In the genomic region with DNA sequence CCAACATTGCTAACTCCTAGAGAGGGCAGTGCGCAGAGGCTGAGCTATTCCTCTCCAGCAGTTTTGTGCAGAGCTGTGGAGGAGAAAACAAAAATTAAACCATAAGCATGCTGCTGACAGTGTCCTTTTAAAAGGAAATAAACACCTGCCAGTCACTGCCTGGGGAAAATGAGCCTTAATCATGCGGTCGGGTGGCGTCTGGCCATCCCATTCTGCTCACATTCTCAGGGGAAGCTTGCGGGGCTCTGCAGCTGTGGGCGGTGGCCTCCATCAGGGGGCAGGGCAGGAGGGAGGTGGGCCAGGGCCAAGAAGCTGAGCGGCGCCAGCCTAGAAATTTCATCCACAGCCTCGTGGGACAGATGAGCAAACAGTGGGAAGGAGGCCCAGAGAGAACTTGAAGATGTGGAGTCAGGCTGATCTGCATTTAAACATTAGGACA, we compare ENCODE assay signal across 8 cellular contexts.
DNase-seq lines count a peak whose midpoint lies in the region; ATAC-seq and TF ChIP-seq lines count a peak whose summit lies in the region.

No MANE protein-coding gene starts in this region.

- POLR2A ChIA-PET in MCF 10A (lab: Yijun Ruan, JAX) = no interaction called here

- TF ChIP-seq CTCF in breast epithelium (IDR thresholded peaks at IDR 0.05) (no peak), MCF 10A (IDR thresholded peaks at IDR 0.05; ENCODE audit: unreplicated experiment) (no peak), colonic mucosa (IDR thresholded peaks at IDR 0.05) (no peak), lung (IDR thresholded peaks at IDR 0.05; ENCODE audit: control extremely low read depth, extremely low read depth) (no peak)

- DNase-seq in breast epithelium (ENCODE audit: low spot score in 2 of 2) (peak; percentile 33 to 55), MCF 10A (ENCODE audit: unreplicated experiment) (no peak), colonic mucosa (peak; percentile 49), lung (ENCODE audit: low spot score) (peak; percentile 53), cerebellum (ENCODE audit: low spot score) (no peak)
- no peak for DNase-seq in activated CD4-positive, CD25-positive, alpha-beta regulatory T cell (lab: John Stamatoyannopoulos, UW)
- DNase-seq in activated naive CD8-positive, alpha-beta T cell treated with anti-CD3 and anti-CD28 coated beads, Interleukin-2, amount 50 U/mL, for 24 hours = no peak

- no peaks in the 10 kb centered on the region for H3K27me3 ChIP-seq in breast epithelium
- no peaks in the 10 kb centered on the region for H3K27me3 ChIP-seq in colonic mucosa
- H3K27me3 ChIP-seq in lung (ENCODE audit: control insufficient read depth, insufficient read depth) = no peaks in the 10 kb centered on the region

- H3K4me3 Mint-ChIP-seq in MCF 10A (ENCODE audit: unreplicated experiment) = no peak overlapping the region
- no peak overlapping the region for H3K4me3 Mint-ChIP-seq in activated naive CD8-positive, alpha-beta T cell treated with anti-CD3 and anti-CD28 coated beads, Interleukin-2, amount 50 U/mL, for 24 hours

- TF ChIP-seq POLR2A in breast epithelium (IDR thresholded peaks at IDR 0.05) = no peak

- H3K4me3 ChIP-seq in breast epithelium (no peak overlapping the region), colonic mucosa (no peak overlapping the region), lung (no peak overlapping the region)

- intact Hi-C loops in breast epithelium (cut with DNase I; ENCODE audit: low total_unique reads) (no loop called here), MCF 10A (cut with micrococcal nuclease) (no loop called here), colonic mucosa (cut with DNase I) (no loop called here)

- H3K9ac ChIP-seq in colonic mucosa (ENCODE audit: low read depth in 2 of 2, low read length in 2 of 2) = peak overlapping the region in 1 of 2 donors; percentile 18

- no TSS peak for BruUV-seq in MCF 10A (replicated peaks; lab: Mats Ljungman, UMichigan)

- H3K9me3 ChIP-seq in breast epithelium = no peaks in the 10 kb centered on the region
- no peaks in the 10 kb centered on the region for H3K9me3 ChIP-seq in colonic mucosa
- H3K9me3 ChIP-seq in lung (ENCODE audit: control insufficient read depth in 2 of 2, insufficient read depth in 1 of 2, low read length in 1 of 2) = no peaks in the 10 kb centered on the region

- H3K4me1 Mint-ChIP-seq in MCF 10A (ENCODE audit: insufficient read depth, unreplicated experiment) = no peaks in the 10 kb centered on the region
- peaks cover 11% of the 10 kb centered on the region for H3K4me1 Mint-ChIP-seq in activated naive CD8-positive, alpha-beta T cell treated with anti-CD3 and anti-CD28 coated beads, Interleukin-2, amount 50 U/mL, for 24 hours

- ATAC-seq in lung (ENCODE audit: insufficient read depth, low FRiP score) (peak; percentile 30), HG02938 (IDR thresholded peaks at IDR 0.05; ENCODE audit: unreplicated experiment) (no peak)
- no peak for ATAC-seq in activated naive CD8-positive, alpha-beta T cell treated with anti-CD3 and anti-CD28 coated beads, Interleukin-2, amount 50 U/mL, for 24 hours

- peaks cover under 1% of the 10 kb centered on the region for H3K9me3 Mint-ChIP-seq in MCF 10A (ENCODE audit: unreplicated experiment)
- no peaks in the 10 kb centered on the region for H3K9me3 Mint-ChIP-seq in activated naive CD8-positive, alpha-beta T cell treated with anti-CD3 and anti-CD28 coated beads, Interleukin-2, amount 50 U/mL, for 24 hours

- 37 to 41% methylated on average over 9 of the region's 9 CpGs for WGBS in lung, 2 donors

- H3K27ac Mint-ChIP-seq in MCF 10A (ENCODE audit: low read depth, unreplicated experiment) = no peak overlapping the region
- H3K27ac Mint-ChIP-seq in activated naive CD8-positive, alpha-beta T cell treated with anti-CD3 and anti-CD28 coated beads, Interleukin-2, amount 50 U/mL, for 24 hours = no peak overlapping the region

- H3K36me3 Mint-ChIP-seq in MCF 10A (ENCODE audit: insufficient read depth, unreplicated experiment) = peaks cover 6% of the 10 kb centered on the region
- H3K36me3 Mint-ChIP-seq in activated naive CD8-positive, alpha-beta T cell treated with anti-CD3 and anti-CD28 coated beads, Interleukin-2, amount 50 U/mL, for 24 hours (ENCODE audit: low read depth) = no peaks in the 10 kb centered on the region

- H3K27ac ChIP-seq in breast epithelium (peak overlapping the region; percentile 58 to 66), colonic mucosa (no peak overlapping the region), lung (ENCODE audit: low read depth in 1 of 2, low read length in 1 of 2) (peak overlapping the region in 1 of 2 donors; percentile 5)

- CTCF ChIA-PET in MCF 10A (lab: Yijun Ruan, JAX) = no interaction called here

- H3K36me3 ChIP-seq in breast epithelium (no peaks in the 10 kb centered on the region), colonic mucosa (no peaks in the 10 kb centered on the region), lung (ENCODE audit: control insufficient read depth in 2 of 2, insufficient read depth in 2 of 2, low read length in 2 of 2) (no peaks in the 10 kb centered on the region)

- H3K4me1 ChIP-seq in breast epithelium = peaks cover 9% of the 10 kb centered on the region in 2 donors
- no peaks in the 10 kb centered on the region for H3K4me1 ChIP-seq in colonic mucosa
- peaks cover 1 to 5% of the 10 kb centered on the region in 2 donors for H3K4me1 ChIP-seq in lung (ENCODE audit: control insufficient read depth in 2 of 2, insufficient read depth in 2 of 2, low read length in 2 of 2)

- peaks cover 2% of the 10 kb centered on the region for H3K27me3 Mint-ChIP-seq in MCF 10A (ENCODE audit: insufficient read depth, unreplicated experiment)
- H3K27me3 Mint-ChIP-seq in activated naive CD8-positive, alpha-beta T cell treated with anti-CD3 and anti-CD28 coated beads, Interleukin-2, amount 50 U/mL, for 24 hours = peaks cover 2% of the 10 kb centered on the region

Comparison
In these comparisons a context has a peak if more than half of its experiments do, and no peak if none do; other contexts are left out.
1. DNase-seq: peak in breast epithelium (2 of 2), colonic mucosa (single experiment) and lung (single experiment); none in MCF 10A (single experiment), cerebellum (single experiment), activated CD4-positive, CD25-positive, alpha-beta regulatory T cell (0 of 4) and activated naive CD8-positive, alpha-beta T cell treated with anti-CD3 and anti-CD28 coated beads, Interleukin-2, amount 50 U/mL, for 24 hours (single experiment).